18 cellular contexts compared by ENCODE assay signal in the genomic region with DNA sequence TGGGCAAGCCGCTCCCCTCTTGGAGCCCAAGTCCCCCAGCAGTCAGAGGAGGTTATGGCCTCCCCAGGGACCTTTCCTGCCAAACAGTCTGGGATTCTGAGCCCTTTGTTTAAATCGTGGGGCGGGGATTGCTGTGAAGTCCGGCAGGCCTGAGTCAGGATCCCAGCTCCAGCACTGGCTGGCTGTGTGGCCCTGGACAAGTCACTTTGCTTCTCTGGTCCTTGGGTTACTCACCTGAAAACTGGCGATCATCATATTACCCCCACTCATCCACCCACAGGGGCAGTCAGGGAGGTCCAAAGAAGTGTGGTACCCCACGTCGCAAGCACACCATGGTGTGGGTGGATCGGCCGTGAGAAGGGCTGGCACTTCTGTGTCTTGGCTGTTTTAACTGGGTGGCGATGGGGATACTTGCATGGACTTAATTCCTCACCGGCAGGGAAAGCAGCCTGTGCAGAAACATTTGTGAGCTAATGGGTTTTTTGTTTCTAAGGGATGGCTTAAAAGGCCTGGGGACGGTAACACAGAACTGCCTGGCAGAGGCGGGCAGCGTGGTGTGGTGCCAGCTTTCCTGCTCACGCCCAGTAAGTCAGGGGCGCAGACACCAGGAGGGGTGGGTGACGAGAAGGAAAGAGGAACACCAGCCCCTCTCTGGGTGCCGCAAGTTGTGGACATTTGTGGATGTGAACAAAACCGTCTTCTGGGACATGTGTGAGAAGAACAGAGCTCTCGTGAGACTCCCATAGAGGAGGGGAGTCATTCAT. TPM values are rescaled to one million over a fixed set of nuclear protein-coding genes. Genes with fewer than 3 reads are reported as not detected.
DNase-seq lines count a peak whose midpoint lies in the region; ATAC-seq and TF ChIP-seq lines count a peak whose summit lies in the region.
"Had no signal": no experiment of that assay in that cellular context is flagged by ENCODE, and none has a peak within 500 bp of the region (broad histone marks: within the 10 kb centered on the region; RNA-seq: fewer than 3 reads in every experiment).

No MANE protein-coding gene starts in this region.

- H3K4me3 ChIP-seq in CD8-positive, alpha-beta memory T cell (ENCODE audit: low read length), result no peak overlapping the region
- H3K4me3 ChIP-seq in Karpas-422 (ENCODE audit: low read length), result no peak overlapping the region
- H3K4me3 ChIP-seq: A549 had no signal

- H3K27ac Mint-ChIP-seq in activated CD4-positive, alpha-beta T cell treated with anti-CD3 and anti-CD28 coated beads, Interleukin-2, amount 10 ng/mL, durations not matched to agents 7 days and 5 days, result peak overlapping the region; percentile 73
- peak overlapping the region; percentile 51 to 92 (median 68) for H3K27ac Mint-ChIP-seq in CD8-positive, alpha-beta memory T cell
- peak overlapping the region; percentile 86 for H3K27ac Mint-ChIP-seq in central memory CD8-positive, alpha-beta T cell (ENCODE audit: low read depth)
- H3K27ac Mint-ChIP-seq in nephron, result no peak overlapping the region
- H3K27ac Mint-ChIP-seq: nephron progenitor cell had no signal

- no peaks in the 10 kb centered on the region for H3K9me2 ChIP-seq in Karpas-422 (replicated peaks; ENCODE audit: insufficient read depth, low read length)
- H3K9me2 ChIP-seq: SK-N-SH had no signal

- peaks cover 13% of the 10 kb centered on the region for H3K36me3 Mint-ChIP-seq in activated CD4-positive, alpha-beta T cell treated with anti-CD3 and anti-CD28 coated beads, Interleukin-2, amount 10 ng/mL, durations not matched to agents 7 days and 5 days (ENCODE audit: low read depth)
- peaks cover 0 to 5% (median 0%) of the 10 kb centered on the region in 3 donors for H3K36me3 Mint-ChIP-seq in CD8-positive, alpha-beta memory T cell
- peaks cover 23% of the 10 kb centered on the region for H3K36me3 Mint-ChIP-seq in central memory CD8-positive, alpha-beta T cell (ENCODE audit: insufficient read depth)
- no peaks in the 10 kb centered on the region for H3K36me3 Mint-ChIP-seq in nephron (ENCODE audit: low read depth)

- TF ChIP-seq CTCF in nephron (IDR thresholded peaks at IDR 0.05; ENCODE audit: unreplicated experiment in 3 of 3), result no peak

- H3K79me2 ChIP-seq in Karpas-422 (ENCODE audit: low read length), result no peaks in the 10 kb centered on the region

- H3K27ac ChIP-seq in CD8-positive, alpha-beta memory T cell (ENCODE audit: low read depth, low read length), result no peak overlapping the region
- no peak overlapping the region for H3K27ac ChIP-seq in Karpas-422 (ENCODE audit: low read length)
- H3K27ac ChIP-seq: A549, brain microvascular endothelial cell, Peyer's patch, stomach had no signal

- H4K20me1 ChIP-seq in Karpas-422 (ENCODE audit: insufficient read depth, low read depth, low read length), result no peaks in the 10 kb centered on the region

- no peak for DNase-seq in activated CD4-positive, alpha-beta T cell treated with anti-CD3 and anti-CD28 coated beads, Interleukin-2, amount 10 ng/mL, durations not matched to agents 7 days and 5 days
- no peak for DNase-seq in activated CD4-positive, alpha-beta T cell treated with anti-CD3 and anti-CD28 coated beads for 48 hours
- no peak for DNase-seq in CD8-positive, alpha-beta memory T cell
- DNase-seq in central memory CD8-positive, alpha-beta T cell (ENCODE audit: low spot score in 2 of 2), result no peak
- no peak for DNase-seq in Karpas-422
- no peak for DNase-seq in cerebellum (ENCODE audit: low spot score)
- no peak for DNase-seq in H4 (ENCODE audit: low spot score)
- DNase-seq: activated gamma-delta T cell, brain microvascular endothelial cell, NCI-H1436 treated with DMSO at 0.1 percent for 48 hours, NCI-H774, nephron progenitor cell, stomach had no signal

- peak overlapping the region; percentile 76 for H3K4me3 Mint-ChIP-seq in activated CD4-positive, alpha-beta T cell treated with anti-CD3 and anti-CD28 coated beads, Interleukin-2, amount 10 ng/mL, durations not matched to agents 7 days and 5 days
- peak overlapping the region; percentile 70 to 90 (median 77) for H3K4me3 Mint-ChIP-seq in CD8-positive, alpha-beta memory T cell
- H3K4me3 Mint-ChIP-seq in central memory CD8-positive, alpha-beta T cell, result peak overlapping the region; percentile 83
- H3K4me3 Mint-ChIP-seq in nephron, result peak overlapping the region; percentile 62 to 83 (median 81)

- peaks cover 68% of the 10 kb centered on the region for H3K4me1 Mint-ChIP-seq in activated CD4-positive, alpha-beta T cell treated with anti-CD3 and anti-CD28 coated beads, Interleukin-2, amount 10 ng/mL, durations not matched to agents 7 days and 5 days
- peaks cover 58 to 75% (median 60%) of the 10 kb centered on the region in 3 donors for H3K4me1 Mint-ChIP-seq in CD8-positive, alpha-beta memory T cell
- H3K4me1 Mint-ChIP-seq in central memory CD8-positive, alpha-beta T cell, result peaks cover 74% of the 10 kb centered on the region
- H3K4me1 Mint-ChIP-seq in nephron, result peaks cover 18% of the 10 kb centered on the region

- no peak overlapping the region for H3K9ac ChIP-seq in Karpas-422 (ENCODE audit: low read length)
- H3K9ac ChIP-seq: SK-N-SH had no signal

- H3K27me3 ChIP-seq in CD8-positive, alpha-beta memory T cell (ENCODE audit: insufficient read depth, low read length, poor library complexity, severe bottlenecking), result no peaks in the 10 kb centered on the region
- H3K27me3 ChIP-seq in Karpas-422 (ENCODE audit: low read length), result no peaks in the 10 kb centered on the region

- H3K36me3 ChIP-seq in CD8-positive, alpha-beta memory T cell (ENCODE audit: insufficient read depth, low read length), result no peaks in the 10 kb centered on the region
- H3K36me3 ChIP-seq in Karpas-422 (ENCODE audit: insufficient read depth, low read length), result no peaks in the 10 kb centered on the region
- H3K36me3 ChIP-seq: brain microvascular endothelial cell, Peyer's patch, stomach had no signal

- no peak overlapping the region for H3K4me2 ChIP-seq in Karpas-422 (ENCODE audit: low read depth, low read length, poor library complexity, severe bottlenecking)
- H3K4me2 ChIP-seq: A549, SK-N-SH had no signal

- H3K4me1 ChIP-seq in CD8-positive, alpha-beta memory T cell (ENCODE audit: insufficient read depth, low read length), result peaks cover 64% of the 10 kb centered on the region
- no peaks in the 10 kb centered on the region for H3K4me1 ChIP-seq in Karpas-422 (ENCODE audit: low read length)

- no peaks in the 10 kb centered on the region for H3K9me3 ChIP-seq in CD8-positive, alpha-beta memory T cell (ENCODE audit: low read length)
- no peaks in the 10 kb centered on the region for H3K9me3 ChIP-seq in Karpas-422 (ENCODE audit: low read length)
- H3K9me3 ChIP-seq: A549, Peyer's patch, SK-N-SH, stomach had no signal

- no peaks in the 10 kb centered on the region for H3K27me3 Mint-ChIP-seq in activated CD4-positive, alpha-beta T cell treated with anti-CD3 and anti-CD28 coated beads, Interleukin-2, amount 10 ng/mL, durations not matched to agents 7 days and 5 days
- H3K27me3 Mint-ChIP-seq in CD8-positive, alpha-beta memory T cell, result no peaks in the 10 kb centered on the region
- H3K27me3 Mint-ChIP-seq in central memory CD8-positive, alpha-beta T cell, result no peaks in the 10 kb centered on the region
- H3K27me3 Mint-ChIP-seq in nephron (ENCODE audit: low read depth), result peaks cover 7% of the 10 kb centered on the region

- H2AFZ ChIP-seq in Karpas-422 (ENCODE audit: low read length), result no peak overlapping the region

- no peaks in the 10 kb centered on the region for H3K9me3 Mint-ChIP-seq in activated CD4-positive, alpha-beta T cell treated with anti-CD3 and anti-CD28 coated beads, Interleukin-2, amount 10 ng/mL, durations not matched to agents 7 days and 5 days
- no peaks in the 10 kb centered on the region for H3K9me3 Mint-ChIP-seq in CD8-positive, alpha-beta memory T cell
- no peaks in the 10 kb centered on the region for H3K9me3 Mint-ChIP-seq in central memory CD8-positive, alpha-beta T cell
- no peaks in the 10 kb centered on the region for H3K9me3 Mint-ChIP-seq in nephron
- H3K9me3 Mint-ChIP-seq: nephron progenitor cell had no signal

- POLR2A ChIA-PET in activated CD4-positive, alpha-beta T cell treated with anti-CD3 and anti-CD28 coated beads, Interleukin-2, amount 10 ng/mL, durations not matched to agents 7 days and 5 days (lab: Charles Lee), result interaction anchor here (0.6 kb wide), 1 partner anchor 14 kb away, joined by 3 read pairs; no protein-coding TSS in a partner anchor
- POLR2A ChIA-PET in CD8-positive, alpha-beta memory T cell (lab: Charles Lee), result interaction anchor here (0.6 to 2.2 kb wide), 2 partner anchors 15 to 33 kb away, joined by 3 to 7 read pairs; no protein-coding TSS in a partner anchor

- CTCF ChIA-PET in activated CD4-positive, alpha-beta T cell treated with anti-CD3 and anti-CD28 coated beads, Interleukin-2, amount 10 ng/mL, durations not matched to agents 7 days and 5 days (lab: Charles Lee), result interaction anchor here (1.2 to 6.2 kb wide), 2 partner anchors 12 to 14 kb away, joined by 3 to 41 read pairs; no protein-coding TSS in a partner anchor
- CTCF ChIA-PET in CD8-positive, alpha-beta memory T cell (lab: Charles Lee), result interaction anchor here (0.6 to 5.6 kb wide), 5 partner anchors 13 to 45 kb away, joined by 3 to 46 read pairs (median 3); no protein-coding TSS in a partner anchor

- ATAC-seq in central memory CD8-positive, alpha-beta T cell (replicated peaks; ENCODE audit: extremely low read depth, poor library complexity, severe bottlenecking), result no peak
- ATAC-seq: esophagus mucosa had no signal

RNA-seq across cellular contexts. Expression of a gene that starts 31.6 kb away (rescaled TPM):
- total RNA-seq in activated CD4-positive, alpha-beta T cell treated with anti-CD3 and anti-CD28 coated beads, Interleukin-2, amount 10 ng/mL, durations not matched to agents 7 days and 5 days, result 10 to 100 TPM; 29.7 to 30.6 TPM
- total RNA-seq in CD8-positive, alpha-beta memory T cell, result 10 to 100 TPM; 26.4 to 29.9 TPM
- polyA plus RNA-seq in CD8-positive, alpha-beta memory T cell, result 175 TPM
- total RNA-seq in Karpas-422 (2014; rRNA removed; shearing (Covaris generic); ENCODE audit: low replicate concordance), result not detected in 2 replicates
- 20.8 TPM for total RNA-seq in cerebellum
- total RNA-seq in H4 (2014; rRNA removed; shearing (Covaris generic)), result 4.7 and 5.0 TPM in 2 replicates

Comparison
In these comparisons a context has a peak if more than half of its experiments do, and no peak if none do; other contexts are left out.
1. H3K27ac Mint-ChIP-seq: peak in activated CD4-positive, alpha-beta T cell treated with anti-CD3 and anti-CD28 coated beads, Interleukin-2, amount 10 ng/mL, durations not matched to agents 7 days and 5 days (single experiment), CD8-positive, alpha-beta memory T cell (8 of 8) and central memory CD8-positive, alpha-beta T cell (single experiment); none in nephron (0 of 3).
2. Peak in every context shown above with its lines, with median percentiles within 50 percentile points of each other: H3K4me3 Mint-ChIP-seq.